ENCODE assay signal across 2 cellular contexts in genomic region chr4:176043838-176044588, GRCh38.
TF ChIP-seq lines count a peak whose summit lies in the region.

No MANE protein-coding gene starts in this region.

TF ChIP-seq in GM23338, 12 proteins besides CTCF, POLR2A, EP300 and RAD21:
- TF ChIP-seq NANOG (IDR thresholded peaks at IDR 0.05; ENCODE audit: borderline replicate concordance) (no peak), ETS1 (IDR thresholded peaks at IDR 0.05) (no peak), JUNB (IDR thresholded peaks at IDR 0.05; ENCODE audit: unreplicated experiment) (no peak), EZH2phosphoT487 (IDR thresholded peaks at IDR 0.05; ENCODE audit: unreplicated experiment) (no peak), ZNF331 (CRISPR knock-in tag; IDR thresholded peaks at IDR 0.05; ENCODE audit: low read depth) (no peak), ZNF114 (CRISPR knock-in tag; IDR thresholded peaks at IDR 0.05) (no peak), STAT1 (IDR thresholded peaks at IDR 0.05; ENCODE audit: unreplicated experiment) (no peak), POLR2AphosphoS5 (IDR thresholded peaks at IDR 0.05; ENCODE audit: low read depth) (no peak), EZH2 (IDR thresholded peaks at IDR 0.05; ENCODE audit: low read depth, unreplicated experiment) (no peak), CREB1 (CRISPR knock-in tag; IDR thresholded peaks at IDR 0.05; ENCODE audit: low read depth) (no peak)
- TF ChIP-seq, protein P1, sequence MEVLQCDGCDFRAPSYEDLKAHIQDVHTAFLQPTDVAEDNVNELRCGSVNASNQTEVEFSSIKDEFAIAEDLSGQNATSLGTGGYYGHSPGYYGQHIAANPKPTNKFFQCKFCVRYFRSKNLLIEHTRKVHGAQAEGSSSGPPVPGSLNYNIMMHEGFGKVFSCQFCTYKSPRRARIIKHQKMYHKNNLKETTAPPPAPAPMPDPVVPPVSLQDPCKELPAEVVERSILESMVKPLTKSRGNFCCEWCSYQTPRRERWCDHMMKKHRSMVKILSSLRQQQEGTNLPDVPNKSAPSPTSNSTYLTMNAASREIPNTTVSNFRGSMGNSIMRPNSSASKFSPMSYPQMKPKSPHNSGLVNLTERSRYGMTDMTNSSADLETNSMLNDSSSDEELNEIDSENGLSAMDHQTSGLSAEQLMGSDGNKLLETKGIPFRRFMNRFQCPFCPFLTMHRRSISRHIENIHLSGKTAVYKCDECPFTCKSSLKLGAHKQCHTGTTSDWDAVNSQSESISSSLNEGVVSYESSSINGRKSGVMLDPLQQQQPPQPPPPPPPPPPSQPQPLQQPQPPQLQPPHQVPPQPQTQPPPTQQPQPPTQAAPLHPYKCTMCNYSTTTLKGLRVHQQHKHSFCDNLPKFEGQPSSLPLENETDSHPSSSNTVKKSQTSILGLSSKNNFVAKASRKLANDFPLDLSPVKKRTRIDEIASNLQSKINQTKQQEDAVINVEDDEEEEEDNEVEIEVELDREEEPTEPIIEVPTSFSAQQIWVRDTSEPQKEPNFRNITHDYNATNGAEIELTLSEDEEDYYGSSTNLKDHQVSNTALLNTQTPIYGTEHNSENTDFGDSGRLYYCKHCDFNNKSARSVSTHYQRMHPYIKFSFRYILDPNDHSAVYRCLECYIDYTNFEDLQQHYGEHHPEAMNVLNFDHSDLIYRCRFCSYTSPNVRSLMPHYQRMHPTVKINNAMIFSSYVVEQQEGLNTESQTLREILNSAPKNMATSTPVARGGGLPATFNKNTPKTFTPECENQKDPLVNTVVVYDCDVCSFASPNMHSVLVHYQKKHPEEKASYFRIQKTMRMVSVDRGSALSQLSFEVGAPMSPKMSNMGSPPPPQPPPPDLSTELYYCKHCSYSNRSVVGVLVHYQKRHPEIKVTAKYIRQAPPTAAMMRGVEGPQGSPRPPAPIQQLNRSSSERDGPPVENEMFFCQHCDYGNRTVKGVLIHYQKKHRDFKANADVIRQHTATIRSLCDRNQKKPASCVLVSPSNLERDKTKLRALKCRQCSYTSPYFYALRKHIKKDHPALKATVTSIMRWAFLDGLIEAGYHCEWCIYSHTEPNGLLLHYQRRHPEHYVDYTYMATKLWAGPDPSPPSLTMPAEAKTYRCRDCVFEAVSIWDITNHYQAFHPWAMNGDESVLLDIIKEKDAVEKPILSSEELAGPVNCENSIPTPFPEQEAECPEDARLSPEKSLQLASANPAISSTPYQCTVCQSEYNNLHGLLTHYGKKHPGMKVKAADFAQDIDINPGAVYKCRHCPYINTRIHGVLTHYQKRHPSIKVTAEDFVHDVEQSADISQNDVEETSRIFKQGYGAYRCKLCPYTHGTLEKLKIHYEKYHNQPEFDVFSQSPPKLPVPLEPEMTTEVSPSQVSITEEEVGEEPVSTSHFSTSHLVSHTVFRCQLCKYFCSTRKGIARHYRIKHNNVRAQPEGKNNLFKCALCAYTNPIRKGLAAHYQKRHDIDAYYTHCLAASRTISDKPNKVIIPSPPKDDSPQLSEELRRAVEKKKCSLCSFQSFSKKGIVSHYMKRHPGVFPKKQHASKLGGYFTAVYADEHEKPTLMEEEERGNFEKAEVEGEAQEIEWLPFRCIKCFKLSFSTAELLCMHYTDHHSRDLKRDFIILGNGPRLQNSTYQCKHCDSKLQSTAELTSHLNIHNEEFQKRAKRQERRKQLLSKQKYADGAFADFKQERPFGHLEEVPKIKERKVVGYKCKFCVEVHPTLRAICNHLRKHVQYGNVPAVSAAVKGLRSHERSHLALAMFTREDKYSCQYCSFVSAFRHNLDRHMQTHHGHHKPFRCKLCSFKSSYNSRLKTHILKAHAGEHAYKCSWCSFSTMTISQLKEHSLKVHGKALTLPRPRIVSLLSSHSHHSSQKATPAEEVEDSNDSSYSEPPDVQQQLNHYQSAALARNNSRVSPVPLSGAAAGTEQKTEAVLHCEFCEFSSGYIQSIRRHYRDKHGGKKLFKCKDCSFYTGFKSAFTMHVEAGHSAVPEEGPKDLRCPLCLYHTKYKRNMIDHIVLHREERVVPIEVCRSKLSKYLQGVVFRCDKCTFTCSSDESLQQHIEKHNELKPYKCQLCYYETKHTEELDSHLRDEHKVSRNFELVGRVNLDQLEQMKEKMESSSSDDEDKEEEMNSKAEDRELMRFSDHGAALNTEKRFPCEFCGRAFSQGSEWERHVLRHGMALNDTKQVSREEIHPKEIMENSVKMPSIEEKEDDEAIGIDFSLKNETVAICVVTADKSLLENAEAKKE (CRISPR knock-in tag; IDR thresholded peaks at IDR 0.05), result no peak
- TF ChIP-seq, protein P2, sequence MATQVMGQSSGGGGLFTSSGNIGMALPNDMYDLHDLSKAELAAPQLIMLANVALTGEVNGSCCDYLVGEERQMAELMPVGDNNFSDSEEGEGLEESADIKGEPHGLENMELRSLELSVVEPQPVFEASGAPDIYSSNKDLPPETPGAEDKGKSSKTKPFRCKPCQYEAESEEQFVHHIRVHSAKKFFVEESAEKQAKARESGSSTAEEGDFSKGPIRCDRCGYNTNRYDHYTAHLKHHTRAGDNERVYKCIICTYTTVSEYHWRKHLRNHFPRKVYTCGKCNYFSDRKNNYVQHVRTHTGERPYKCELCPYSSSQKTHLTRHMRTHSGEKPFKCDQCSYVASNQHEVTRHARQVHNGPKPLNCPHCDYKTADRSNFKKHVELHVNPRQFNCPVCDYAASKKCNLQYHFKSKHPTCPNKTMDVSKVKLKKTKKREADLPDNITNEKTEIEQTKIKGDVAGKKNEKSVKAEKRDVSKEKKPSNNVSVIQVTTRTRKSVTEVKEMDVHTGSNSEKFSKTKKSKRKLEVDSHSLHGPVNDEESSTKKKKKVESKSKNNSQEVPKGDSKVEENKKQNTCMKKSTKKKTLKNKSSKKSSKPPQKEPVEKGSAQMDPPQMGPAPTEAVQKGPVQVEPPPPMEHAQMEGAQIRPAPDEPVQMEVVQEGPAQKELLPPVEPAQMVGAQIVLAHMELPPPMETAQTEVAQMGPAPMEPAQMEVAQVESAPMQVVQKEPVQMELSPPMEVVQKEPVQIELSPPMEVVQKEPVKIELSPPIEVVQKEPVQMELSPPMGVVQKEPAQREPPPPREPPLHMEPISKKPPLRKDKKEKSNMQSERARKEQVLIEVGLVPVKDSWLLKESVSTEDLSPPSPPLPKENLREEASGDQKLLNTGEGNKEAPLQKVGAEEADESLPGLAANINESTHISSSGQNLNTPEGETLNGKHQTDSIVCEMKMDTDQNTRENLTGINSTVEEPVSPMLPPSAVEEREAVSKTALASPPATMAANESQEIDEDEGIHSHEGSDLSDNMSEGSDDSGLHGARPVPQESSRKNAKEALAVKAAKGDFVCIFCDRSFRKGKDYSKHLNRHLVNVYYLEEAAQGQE (IDR thresholded peaks at IDR 0.05; ENCODE audit: unreplicated experiment), result no peak

TF ChIP-seq in H1, 55 proteins besides CTCF, POLR2A, EP300 and RAD21:
- TF ChIP-seq HDAC6 (IDR thresholded peaks at IDR 0.05; ENCODE audit: low read depth, low read length), result no peak
- TF ChIP-seq CHD2 (IDR thresholded peaks at IDR 0.05; ENCODE audit: low read length), result no peak
- TF ChIP-seq BRCA1 (IDR thresholded peaks at IDR 0.05; ENCODE audit: low read depth, low read length), result no peak
- TF ChIP-seq SAP30 (IDR thresholded peaks at IDR 0.05; ENCODE audit: insufficient read depth, insufficient replicate concordance, low read length), result no peak
- TF ChIP-seq HDAC2 (IDR thresholded peaks at IDR 0.05; ENCODE audit: borderline replicate concordance in 1 of 2, low read depth in 2 of 2, low read length in 2 of 2), result no peak
- no peak for TF ChIP-seq SP2 (IDR thresholded peaks at IDR 0.05; ENCODE audit: low read length)
- no peak for TF ChIP-seq CREB1 (IDR thresholded peaks at IDR 0.05)
- TF ChIP-seq, protein P3, sequence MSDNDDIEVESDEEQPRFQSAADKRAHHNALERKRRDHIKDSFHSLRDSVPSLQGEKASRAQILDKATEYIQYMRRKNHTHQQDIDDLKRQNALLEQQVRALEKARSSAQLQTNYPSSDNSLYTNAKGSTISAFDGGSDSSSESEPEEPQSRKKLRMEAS (IDR thresholded peaks at IDR 0.05), result no peak
- TF ChIP-seq PHF8 (conservative IDR thresholded peaks at IDR 0.05; ENCODE audit: low read depth, low read length), result no peak
- TF ChIP-seq SIX5 (IDR thresholded peaks at IDR 0.05; ENCODE audit: low read depth, low read length), result no peak
- TF ChIP-seq TAF7 (optimal IDR thresholded peaks at IDR 0.05; ENCODE audit: borderline replicate concordance, low read depth, low read length), result no peak
